1 cellular context compared by ENCODE assay signal in genomic region chr12:56636675-56637540, GRCh38.
TF ChIP-seq lines count a peak whose summit lies in the region.

No MANE protein-coding gene starts in this region.

TF ChIP-seq in HepG2, 621 proteins besides CTCF, POLR2A, EP300 and RAD21 (continued from another document and continues in another):
- TF ChIP-seq HNF1A (IDR thresholded peaks at IDR 0.05; ENCODE audit: low read depth) (peak; percentile 46; the same call in 1 of the 2 replicates), HNF1A (CRISPR knock-in tag; IDR thresholded peaks at IDR 0.05; ENCODE audit: borderline replicate concordance) (no peak; the same call in 1 of the 2 replicates), MIER3 (CRISPR knock-in tag; IDR thresholded peaks at IDR 0.05; ENCODE audit: borderline replicate concordance) (0 out of 2 replicates have a peak, but pooled peaks have one; percentile 47), ZNF713 (CRISPR knock-in tag; IDR thresholded peaks at IDR 0.05) (no peak), TEAD2 (CRISPR knock-in tag; IDR thresholded peaks at IDR 0.05) (no peak), SOX5 (CRISPR knock-in tag; IDR thresholded peaks at IDR 0.05; ENCODE audit: borderline replicate concordance) (peak; percentile 66), YEATS2 (CRISPR knock-in tag; IDR thresholded peaks at IDR 0.05; ENCODE audit: borderline replicate concordance) (peak; percentile 77; the same call in 1 of the 2 replicates), ZNF546 (CRISPR knock-in tag; conservative IDR thresholded peaks at IDR 0.05) (no peak), IKZF5 (CRISPR knock-in tag; IDR thresholded peaks at IDR 0.05) (peak; percentile 68; the same call in 1 of the 2 replicates), ZNF614 (CRISPR knock-in tag; IDR thresholded peaks at IDR 0.05; ENCODE audit: borderline replicate concordance) (peak; percentile 85; the same call in 1 of the 2 replicates), HMGA1 (CRISPR knock-in tag; conservative IDR thresholded peaks at IDR 0.05) (no peak), BRD4 (CRISPR knock-in tag; IDR thresholded peaks at IDR 0.05) (no peak), NCOA5 (CRISPR knock-in tag; IDR thresholded peaks at IDR 0.05) (no peak), ZNF17 (CRISPR knock-in tag; IDR thresholded peaks at IDR 0.05) (no peak), GPN1 (CRISPR knock-in tag; IDR thresholded peaks at IDR 0.05; ENCODE audit: borderline replicate concordance) (no peak), CBFB (CRISPR knock-in tag; IDR thresholded peaks at IDR 0.05) (no peak; the same call in 1 of the 2 replicates), TFE3 (CRISPR knock-in tag; IDR thresholded peaks at IDR 0.05) (peak; percentile 52; the same call in 1 of the 2 replicates), NFKB2 (CRISPR knock-in tag; IDR thresholded peaks at IDR 0.05; ENCODE audit: borderline replicate concordance) (peak; percentile 31; the same call in 1 of the 2 replicates), ZBTB37 (CRISPR knock-in tag; IDR thresholded peaks at IDR 0.05) (no peak), TEF (CRISPR knock-in tag; IDR thresholded peaks at IDR 0.05) (no peak), ZNF276 (CRISPR knock-in tag; IDR thresholded peaks at IDR 0.05; ENCODE audit: low read depth) (no peak), ZBTB7A (CRISPR knock-in tag; IDR thresholded peaks at IDR 0.05) (no peak), MXD4 (CRISPR knock-in tag; IDR thresholded peaks at IDR 0.05) (no peak), SMAD9 (CRISPR knock-in tag; IDR thresholded peaks at IDR 0.05) (no peak), BRF2 (CRISPR knock-in tag; IDR thresholded peaks at IDR 0.05) (peak; percentile 78; the same call in 1 of the 2 replicates), REXO4 (CRISPR knock-in tag; IDR thresholded peaks at IDR 0.05; ENCODE audit: borderline replicate concordance) (no peak), ZKSCAN1 (IDR thresholded peaks at IDR 0.05; ENCODE audit: low read length) (no peak), NFE2L1 (CRISPR knock-in tag; IDR thresholded peaks at IDR 0.05; ENCODE audit: borderline replicate concordance) (no peak), ZNF550 (CRISPR knock-in tag; IDR thresholded peaks at IDR 0.05; ENCODE audit: borderline replicate concordance) (no peak), ZNF737 (CRISPR knock-in tag; IDR thresholded peaks at IDR 0.05; ENCODE audit: borderline replicate concordance) (no peak), AGO2 (optimal IDR thresholded peaks at IDR 0.05; ENCODE audit: low read depth, low read length) (peak; percentile 27), ZHX1 (CRISPR knock-in tag; IDR thresholded peaks at IDR 0.05; ENCODE audit: low read depth) (no peak), ZBTB20 (CRISPR knock-in tag; IDR thresholded peaks at IDR 0.05; ENCODE audit: borderline replicate concordance, low read depth) (0 out of 2 replicates have a peak, but pooled peaks have one; percentile 37), KDM4B (CRISPR knock-in tag; IDR thresholded peaks at IDR 0.05) (peak; percentile 84; the same call in 1 of the 2 replicates), HINFP (CRISPR knock-in tag; IDR thresholded peaks at IDR 0.05; ENCODE audit: low read depth) (no peak), SNRNP70 (IDR thresholded peaks at IDR 0.05; ENCODE audit: low read depth, low read length) (no peak), ZNF160 (CRISPR knock-in tag; IDR thresholded peaks at IDR 0.05) (no peak; the same call in 1 of the 2 replicates), FIP1L1 (IDR thresholded peaks at IDR 0.05; ENCODE audit: borderline replicate concordance, insufficient read depth, low read depth, low read length) (no peak), TRAFD1 (CRISPR knock-in tag; IDR thresholded peaks at IDR 0.05; ENCODE audit: borderline replicate concordance) (no peak), THAP8 (CRISPR knock-in tag; IDR thresholded peaks at IDR 0.05; ENCODE audit: borderline replicate concordance) (no peak; the same call in 1 of the 2 replicates), NR3C1 (CRISPR knock-in tag; IDR thresholded peaks at IDR 0.05) (no peak), ZNF777 (CRISPR knock-in tag; IDR thresholded peaks at IDR 0.05) (no peak), ZNF432 (CRISPR knock-in tag; IDR thresholded peaks at IDR 0.05; ENCODE audit: borderline replicate concordance) (no peak), ZSCAN9 (CRISPR knock-in tag; IDR thresholded peaks at IDR 0.05; ENCODE audit: borderline replicate concordance) (peak; percentile 32; the same call in 1 of the 2 replicates)
